Comparison of ENCODE assay signal across 8 cellular contexts in genomic region chr17:43766413-43767052, GRCh38. TPM values are rescaled to one million over a fixed set of nuclear protein-coding genes. Genes with fewer than 3 reads are reported as not detected.
DNase-seq lines count a peak whose midpoint lies in the region; ATAC-seq and TF ChIP-seq lines count a peak whose summit lies in the region.

No MANE protein-coding gene starts in this region.

- WGBS in psoas muscle, 3 donors, result 54 to 65% (median 56%) methylated on average over 7 of the region's 7 CpGs

- no peaks in the 10 kb centered on the region for H3K9me3 ChIP-seq in psoas muscle

- H3K4me1 ChIP-seq in psoas muscle, result peaks cover 29% of the 10 kb centered on the region

- H3K4me3 ChIP-seq in psoas muscle, result no peak overlapping the region

- no peaks in the 10 kb centered on the region for H3K27me3 ChIP-seq in psoas muscle (ENCODE audit: insufficient read depth in 3 of 3, low read length in 2 of 3)

- peak; percentile 69 for TF ChIP-seq CTCF in psoas muscle (IDR thresholded peaks at IDR 0.05)

- peak overlapping the region; percentile 1 for H3K27ac ChIP-seq in psoas muscle

- ATAC-seq in activated CD4-positive, CD25-positive, alpha-beta regulatory T cell treated with anti-CD3 and anti-CD28 coated beads, Interleukin-2, amount 50 U/mL, for 24 hours, result no peak
- ATAC-seq in psoas muscle (peak in 2 of 4 donors; percentile 28 to 30), HG03521 (IDR thresholded peaks at IDR 0.05; ENCODE audit: unreplicated experiment) (no peak)

- peak in 3 of 4 experiments; percentile 8 to 29 (median 25) for DNase-seq in activated CD4-positive, CD25-positive, alpha-beta regulatory T cell (lab: John Stamatoyannopoulos, UW)
- DNase-seq in NCI-H2227 treated with DMSO at 0.1 percent for 48 hours (lab: John Stamatoyannopoulos, UW) (peak; percentile 44), head of caudate nucleus (peak in 41 of 42 donors; percentile 27 to 88 (median 74)), psoas muscle (peak in 1 of 2 donors; percentile 64), NCI-H1048 (lab: John Stamatoyannopoulos, UW) (no peak)
- peak; percentile 61 to 62 for DNase-seq in activated T-cell treated with anti-CD3 and anti-CD28 coated beads, Interleukin-2, amount 50 U/mL, for 48 hours

- H3K36me3 ChIP-seq in psoas muscle (ENCODE audit: insufficient read depth in 1 of 2, low read depth in 1 of 2), result peaks cover 9 to 65% of the 10 kb centered on the region in 2 donors

- intact Hi-C loops in head of caudate nucleus (cut with DNase I), result no loop called here
- intact Hi-C loops in psoas muscle (cut with DNase I), result no loop called here

RNA-seq across cellular contexts. Expression of gene SOST, which starts 7.9 kb away (rescaled TPM):
- total RNA-seq in psoas muscle, result not detected
- polyA plus RNA-seq in psoas muscle, result not detected

RNA-seq across cellular contexts. Expression of gene DUSP3, which starts 12.2 kb away (rescaled TPM):
- 100 to 1,000 TPM; 191 to 253 (median 209) TPM for total RNA-seq in psoas muscle
- polyA plus RNA-seq in psoas muscle, result 100 to 1,000 TPM in 2 of 3 donors, 10 to 100 TPM in 1; 90.1 to 250 (median 170) TPM

RNA-seq across cellular contexts. Expression of gene CFAP97D1, which starts 13.7 kb away (rescaled TPM):
- not detected for total RNA-seq in psoas muscle
- under 1 TPM in 2 of 3 donors, not detected in 1; 0.01 to 0.17 TPM for polyA plus RNA-seq in psoas muscle
